In the genomic region with DNA sequence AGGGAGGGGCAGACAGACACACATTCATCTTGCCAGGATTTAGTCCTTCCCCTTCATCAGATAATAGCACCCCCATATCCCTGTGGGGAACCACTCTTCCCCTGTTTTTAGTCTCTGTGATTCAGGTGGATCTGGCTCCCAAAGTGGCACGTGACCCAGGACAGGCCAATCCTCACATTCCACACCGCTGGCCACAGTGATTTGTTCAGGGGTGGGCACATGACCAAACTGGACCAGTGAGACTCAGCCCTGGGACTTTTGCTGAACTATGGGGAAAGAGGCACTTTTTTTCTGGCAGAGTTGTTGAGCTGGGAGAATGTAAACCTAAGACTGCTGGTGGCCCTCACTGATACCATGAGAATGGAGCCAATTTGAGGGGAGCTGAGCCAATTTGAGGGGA, we compare ENCODE assay signal across 18 cellular contexts. TPM values are rescaled to one million over a fixed set of nuclear protein-coding genes. Genes with fewer than 3 reads are reported as not detected.
DNase-seq lines count a peak whose midpoint lies in the region; ATAC-seq, FAIRE-seq and TF ChIP-seq lines count a peak whose summit lies in the region.
"Had no signal": no experiment of that assay in that cellular context is flagged by ENCODE, and none has a peak within 500 bp of the region (broad histone marks: within the 10 kb centered on the region; RNA-seq: fewer than 3 reads in every experiment).

No MANE protein-coding gene starts in this region.

- WGBS in A549 (ENCODE audit: missing lambda C conversion rate), result 73% methylated on average over 2 of the region's 2 CpGs
- 13% methylated on average over 2 of the region's 2 CpGs for WGBS in GM12878 (ENCODE audit: insufficient coverage, insufficient replicate concordance, low lambda C conversion rate, missing lambda C conversion rate)

- no peak overlapping the region for H3K9ac ChIP-seq in GM12878 (ENCODE audit: control insufficient read depth, insufficient read depth, low read length)
- no peak overlapping the region for H3K9ac ChIP-seq in neural progenitor cell

- H3K27me3 ChIP-seq in GM12878 (replicated peaks in 1 of 2; ENCODE audit: control insufficient read depth in 2 of 2, insufficient read depth in 2 of 2, low read length in 1 of 2), result no peaks in the 10 kb centered on the region; a peak in 1 of 4 replicates
- H3K27me3 ChIP-seq in neural progenitor cell, result no peaks in the 10 kb centered on the region

- in situ Hi-C loops in GM12878 (cut with MboI), result no loop called here

- intact Hi-C loops in GM12878 (cut with micrococcal nuclease; ENCODE audit: unreplicated experiment), result no loop called here

- H3K4me3 ChIP-seq in A549, result no peak overlapping the region
- no peak overlapping the region for H3K4me3 ChIP-seq in GM12878
- no peak overlapping the region for H3K4me3 ChIP-seq in neural progenitor cell
- H3K4me3 ChIP-seq: PC-9 had no signal

- TF ChIP-seq POLR2A in A549 (IDR thresholded peaks at IDR 0.05; ENCODE audit: low read length) (no peak), GM12878 (IDR thresholded peaks at IDR 0.05; ENCODE audit: low read depth, low read length) (no peak)

- DNase-seq in A549 (ENCODE audit: low read depth in 1 of 2, low spot score in 1 of 2) (no peak), GM12878 (ENCODE audit: low read depth, low spot score) (no peak), neural progenitor cell (ENCODE audit: low spot score) (no peak), T-helper 1 cell (no peak), UCSD-AML1 (lab: John Stamatoyannopoulos, UW; ENCODE audit: unreplicated experiment) (no peak), NOMO-1 treated with dmso at 0.1 percent for 144 hours (lab: John Stamatoyannopoulos, UW; ENCODE audit: unreplicated experiment) (no peak)
- DNase-seq in activated CD4-positive, CD25-positive, alpha-beta regulatory T cell treated with anti-CD3 and anti-CD28 coated beads, Interleukin-2, amount 50 U/mL, for 72 hours, result no peak
- DNase-seq: DMS 273 treated with DMSO at 0.1 percent for 48 hours, H9, NCI-H1417, NCI-H2029, NCI-H2171 treated with DMSO at 0.1 percent for 48 hours, NCI-H748 treated with DMSO at 0.1 percent for 48 hours, PC-9 had no signal

- no peak overlapping the region for H3K4me3 Mint-ChIP-seq in neural progenitor cell
- H3K4me3 Mint-ChIP-seq: CD14-positive monocyte, H9, IgD-negative memory B cell had no signal

- H3K4me1 Mint-ChIP-seq in neural progenitor cell, result peaks cover 3% of the 10 kb centered on the region

- FAIRE-seq in A549 (lab: Jason Lieb, UNC), result no peak
- no peak for FAIRE-seq in GM12878 (lab: Jason Lieb, UNC)
- FAIRE-seq: A204.1 had no signal

- no peaks in the 10 kb centered on the region for H3K9me3 Mint-ChIP-seq in neural progenitor cell

- no peak for TF ChIP-seq CTCF in A549 (IDR thresholded peaks at IDR 0.05)
- TF ChIP-seq CTCF in GM12878 (IDR thresholded peaks at IDR 0.05 in 2 of 3, conservative IDR thresholded peaks at IDR 0.05 in 1 of 3; ENCODE audit: control insufficient read depth in 2 of 3, extremely low read depth in 1 of 3, insufficient read depth in 1 of 3, low read depth in 3 of 3, low read length in 3 of 3), result no peak
- no peak for TF ChIP-seq CTCF in neural progenitor cell (IDR thresholded peaks at IDR 0.05)

- peaks cover 11% of the 10 kb centered on the region for H3K27me3 Mint-ChIP-seq in neural progenitor cell (ENCODE audit: insufficient read depth, low read depth)
- H3K27me3 Mint-ChIP-seq: IgD-negative memory B cell had no signal

- H3K27ac ChIP-seq in A549, result peak overlapping the region in 1 of 2 experiments; percentile 29; a peak in 1 of 6 replicates
- no peak overlapping the region for H3K27ac ChIP-seq in GM12878 (ENCODE audit: control insufficient read depth, insufficient read depth)
- H3K27ac ChIP-seq in neural progenitor cell, result no peak overlapping the region
- H3K27ac ChIP-seq: PC-9 had no signal

- TF ChIP-seq RAD21 in A549 (conservative IDR thresholded peaks at IDR 0.05 in 1 of 2, IDR thresholded peaks at IDR 0.05 in 1 of 2), result no peak
- no peak for TF ChIP-seq RAD21 in Ishikawa (IDR thresholded peaks at IDR 0.05; ENCODE audit: low read depth)
- no peak for TF ChIP-seq RAD21 in GM12878 (IDR thresholded peaks at IDR 0.05; ENCODE audit: insufficient read depth, low read depth, low read length)

- H3K36me3 ChIP-seq in GM12878 (ENCODE audit: control insufficient read depth in 2 of 2, insufficient read depth in 2 of 2, low read length in 1 of 2) (no peaks in the 10 kb centered on the region), neural progenitor cell (no peaks in the 10 kb centered on the region)

- H3F3A ChIP-seq in neural progenitor cell (ENCODE audit: low read depth), result peaks cover 3% of the 10 kb centered on the region

- no TSS peak for BruUV-seq in GM12878 (replicated peaks; lab: Mats Ljungman, UMichigan)

- RAD21 ChIA-PET in GM12878 (lab: Charles Lee; ENCODE audit: unreplicated experiment), result no interaction called here

- SMC1A ChIA-PET in GM12878 (lab: Charles Lee; ENCODE audit: uncharacterized antibody, unreplicated experiment), result interaction anchor here (1.2 kb wide), 1 partner anchor 11 kb away, joined by 4 read pairs; no protein-coding TSS in a partner anchor

- H3K36me3 Mint-ChIP-seq in neural progenitor cell, result no peaks in the 10 kb centered on the region
- H3K36me3 Mint-ChIP-seq: CD14-positive monocyte, IgD-negative memory B cell had no signal

- TF ChIP-seq EP300 in A549 (IDR thresholded peaks at IDR 0.05) (no peak), Ishikawa (IDR thresholded peaks at IDR 0.05; ENCODE audit: borderline replicate concordance) (no peak), GM12878 (IDR thresholded peaks at IDR 0.05; ENCODE audit: borderline replicate concordance in 1 of 2, control insufficient read depth in 1 of 2, low read depth in 2 of 2, low read length in 2 of 2) (no peak)

- ATAC-seq in A549, result peak in 1 of 2 experiments; percentile 57; a peak in 3 of 6 replicates
- no peak for ATAC-seq in GM12878

- H3K4me2 ChIP-seq in A549, result no peak overlapping the region
- no peak overlapping the region for H3K4me2 ChIP-seq in GM12878 (ENCODE audit: control insufficient read depth, insufficient read depth)
- H3K4me2 ChIP-seq in neural progenitor cell, result no peak overlapping the region
- H3K4me2 ChIP-seq: PC-9 had no signal

- peaks cover 13% of the 10 kb centered on the region for H3K4me1 ChIP-seq in A549
- H3K4me1 ChIP-seq in GM12878 (ENCODE audit: control insufficient read depth, insufficient read depth, low read length), result no peaks in the 10 kb centered on the region
- peaks cover 10% of the 10 kb centered on the region for H3K4me1 ChIP-seq in neural progenitor cell

- H3K27ac Mint-ChIP-seq in neural progenitor cell, result peak overlapping the region; percentile 74
- H3K27ac Mint-ChIP-seq: H9, IgD-negative memory B cell had no signal

- CTCF ChIA-PET in A549 (lab: Yijun Ruan, JAX) (interaction anchor here (1.0 to 1.7 kb wide), 5 partner anchors 13 to 178 kb away, joined by 3 to 7 read pairs (median 5); no protein-coding TSS in a partner anchor), GM12878 (lab: Yijun Ruan, JAX) (no interaction called here)

- POLR2A ChIA-PET in A549 (lab: Yijun Ruan, JAX), result no interaction called here
- POLR2A ChIA-PET in GM12878 (lab: Charles Lee), result no interaction called here

- H3K79me2 ChIP-seq in GM12878 (ENCODE audit: control insufficient read depth, insufficient read depth, low read length) (no peaks in the 10 kb centered on the region), neural progenitor cell (ENCODE audit: low read depth) (no peaks in the 10 kb centered on the region)

- H2AFZ ChIP-seq in GM12878 (ENCODE audit: control insufficient read depth, low read depth, low read length) (no peak overlapping the region), neural progenitor cell (replicated peaks) (no peak overlapping the region)
- H2AFZ ChIP-seq: PC-9 had no signal

- H4K20me1 ChIP-seq in GM12878 (ENCODE audit: control insufficient read depth, insufficient read depth) (no peaks in the 10 kb centered on the region), neural progenitor cell (ENCODE audit: low read depth) (no peaks in the 10 kb centered on the region)

- no peaks in the 10 kb centered on the region for H3K9me3 ChIP-seq in A549
- no peaks in the 10 kb centered on the region for H3K9me3 ChIP-seq in GM12878 (replicated peaks; ENCODE audit: control insufficient read depth, insufficient read depth, low read length)
- no peaks in the 10 kb centered on the region for H3K9me3 ChIP-seq in neural progenitor cell (ENCODE audit: low read depth)

RNA-seq across cellular contexts. Expression of a gene that starts 19.1 kb away (rescaled TPM):
- 0.18 and 0.29 TPM in 2 replicates for polyA plus RNA-seq in A549 (2011; rRNA removed)
- 0.28 and 0.54 TPM in 2 replicates for polyA plus RNA-seq in A549 (2012; cell fraction: cytosol; rRNA removed)
- 0.71 and 0.89 TPM in 2 replicates for polyA plus RNA-seq in A549 (2012; cell fraction: nucleus; rRNA removed)
- polyA plus RNA-seq in A549 (2017; fragmentation: RNase III; extraction: RNeasy Plus Mini Kit Qiagen cat#74134 plus additional on column Dnase treatment), result 0.41 to 0.69 TPM (median 0.53 TPM) in 3 replicates
- 0.58 and 0.63 TPM in 2 replicates for polyA minus RNA-seq in A549 (2011; rRNA and poly(A)+ RNA removed)
- total RNA-seq in GM12878 (2013; cell fraction: nucleolus; rRNA removed), result 0.13 and 0.91 TPM in 2 replicates
- 0.28 and 0.33 TPM in 2 replicates for total RNA-seq in GM12878 (2014; rRNA removed)
- 0.09 TPM in 1 of 2 replicates, not detected in the other for total RNA-seq in GM12878 (2014; rRNA removed; fragmentation: Illumina TruSeq; extraction: Trizol)
- total RNA-seq in GM12878 (2021), result 0.11 and 0.56 TPM in 2 replicates
- 0.22 TPM for polyA plus RNA-seq in GM12878 (2011; ENCODE audit: low read depth)
- polyA plus RNA-seq in GM12878 (2011; rRNA removed), result not detected in 2 replicates
- 0.04 and 0.13 TPM in 2 replicates for polyA plus RNA-seq in GM12878 (2011; cell fraction: cytosol; rRNA removed)
- 0.13 and 0.38 TPM in 2 replicates for polyA plus RNA-seq in GM12878 (2011; cell fraction: nucleus; rRNA removed)
- polyA plus RNA-seq in GM12878 (2012), result 0.54 and 0.84 TPM in 2 replicates
- 0.15 TPM in 1 of 2 replicates, not detected in the other for polyA plus RNA-seq in GM12878 (2014; fragmentation: Illumina TruSeq; extraction: Trizol)
- polyA plus RNA-seq in GM12878 (2014; fragmentation: Nextera tagmentation; extraction: Ambion mirVana), result not detected
- 0.06 and 0.22 TPM in 2 replicates for polyA plus RNA-seq in GM12878 (2014; rRNA removed)
- not detected for polyA plus RNA-seq in GM12878 (2016; fragmentation: Nextera tagmentation; extraction: Ambion mirVana)
- 0.37 TPM in 1 of 2 replicates, not detected in the other for polyA minus RNA-seq in GM12878 (2011; rRNA and poly(A)+ RNA removed)
- polyA minus RNA-seq in GM12878 (2011; cell fraction: cytosol; rRNA and poly(A)+ RNA removed), result not detected in 2 replicates
- polyA minus RNA-seq in GM12878 (2011; cell fraction: nucleus; rRNA and poly(A)+ RNA removed), result not detected in 2 replicates
- total RNA-seq in neural progenitor cell (ENCODE audit: low replicate concordance), result 1.9 and 5.0 TPM in 2 replicates
- polyA plus RNA-seq: CD14-positive monocyte had no signal

RNA-seq across cellular contexts. Expression of a gene that starts 56.0 kb away (rescaled TPM):
- polyA plus RNA-seq in A549 (2011; rRNA removed) (2.4 and 3.3 TPM in 2 replicates), A549 (2017; fragmentation: RNase III; extraction: RNeasy Plus Mini Kit Qiagen cat#74134 plus additional on column Dnase treatment) (1.1 to 1.4 TPM (median 1.3 TPM) in 3 replicates), GM12878 (2011; rRNA removed) (0.09 and 0.12 TPM in 2 replicates), GM12878 (2014; fragmentation: Illumina TruSeq; extraction: Trizol) (0.10 and 0.13 TPM in 2 replicates), GM12878 (2014; fragmentation: Nextera tagmentation; extraction: Ambion mirVana) (under 1 TPM in 1 of 2 experiments, not detected in 1; under 0.01 TPM), GM12878 (2014; rRNA removed) (0.05 and 0.15 TPM in 2 replicates), GM12878 (2016; fragmentation: Nextera tagmentation; extraction: Ambion mirVana) (under 1 TPM in 1 of 2 experiments, not detected in 1; 0.11 TPM)
- 0.20 and 0.25 TPM in 2 replicates for polyA plus RNA-seq in A549 (2012; cell fraction: cytosol; rRNA removed)
- 0.62 and 0.86 TPM in 2 replicates for polyA plus RNA-seq in A549 (2012; cell fraction: nucleus; rRNA removed)
- 5.1 and 5.8 TPM in 2 replicates for polyA minus RNA-seq in A549 (2011; rRNA and poly(A)+ RNA removed)
- 1.6 and 1.8 TPM in 2 replicates for total RNA-seq in GM12878 (2013; cell fraction: nucleolus; rRNA removed)
- total RNA-seq in GM12878 (2014; rRNA removed) (0.17 and 0.22 TPM in 2 replicates), GM12878 (2014; rRNA removed; fragmentation: Illumina TruSeq; extraction: Trizol) (0.09 and 0.18 TPM in 2 replicates), GM12878 (2021) (0.18 and 0.21 TPM in 2 replicates), neural progenitor cell (ENCODE audit: low replicate concordance) (0.39 and 0.74 TPM in 2 replicates)
- polyA plus RNA-seq in GM12878 (2011; ENCODE audit: low read depth), result 0.09 TPM
- polyA plus RNA-seq in GM12878 (2011; cell fraction: cytosol; rRNA removed), result 0.08 and 0.09 TPM in 2 replicates
- 0.16 and 0.28 TPM in 2 replicates for polyA plus RNA-seq in GM12878 (2011; cell fraction: nucleus; rRNA removed)
- 0.10 and 0.24 TPM in 2 replicates for polyA plus RNA-seq in GM12878 (2012)
- 0.10 and 0.22 TPM in 2 replicates for polyA minus RNA-seq in GM12878 (2011; rRNA and poly(A)+ RNA removed)
- 0.10 TPM in 1 of 2 replicates, not detected in the other for polyA minus RNA-seq in GM12878 (2011; cell fraction: cytosol; rRNA and poly(A)+ RNA removed)
- 0.19 and 0.24 TPM in 2 replicates for polyA minus RNA-seq in GM12878 (2011; cell fraction: nucleus; rRNA and poly(A)+ RNA removed)
- polyA plus RNA-seq: IgD-negative memory B cell had no signal
